21 cellular contexts compared by ENCODE assay signal in the genomic region with DNA sequence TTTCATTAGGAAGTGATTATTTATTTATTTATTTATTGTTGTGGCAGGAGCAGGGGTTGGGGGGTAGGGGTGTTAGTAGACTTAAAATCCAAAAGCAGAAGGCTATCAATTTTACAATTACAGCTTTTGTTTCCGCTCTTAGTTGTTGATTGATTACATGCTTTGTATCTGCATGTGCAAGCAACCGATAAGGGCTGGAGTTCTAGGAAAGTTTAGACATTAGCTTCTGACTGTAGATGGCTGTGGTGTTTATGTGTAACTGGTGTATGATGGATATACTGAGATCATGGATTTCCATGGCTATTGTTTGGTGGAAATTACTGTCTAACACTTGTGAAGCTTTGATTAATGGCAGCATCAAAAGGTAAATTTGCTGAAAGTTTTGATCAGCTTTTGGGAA. TPM values are rescaled to one million over a fixed set of nuclear protein-coding genes. Genes with fewer than 3 reads are reported as not detected.
"Had no signal": no experiment of that assay in that cellular context is flagged by ENCODE, and none has a peak within 500 bp of the region (broad histone marks: within the 10 kb centered on the region; RNA-seq: fewer than 3 reads in every experiment).

No MANE protein-coding gene starts in this region.

- H3K4me3 Mint-ChIP-seq: activated naive CD4-positive, alpha-beta T cell treated with anti-CD3 and anti-CD28 coated beads, Interleukin-2, amount 50 U/mL, for 24 hours; activated T-cell treated with anti-CD3 and anti-CD28 coated beads, Interleukin-2, amount 50 U/mL, for 72 hours; memory B cell had no signal

- H3K27ac Mint-ChIP-seq: activated naive CD4-positive, alpha-beta T cell treated with anti-CD3 and anti-CD28 coated beads, Interleukin-2, amount 50 U/mL, for 24 hours; activated T-cell treated with anti-CD3 and anti-CD28 coated beads, Interleukin-2, amount 50 U/mL, for 72 hours; memory B cell; naive B cell; T-cell had no signal

- H3K9me3 ChIP-seq: ascending aorta, breast epithelium, esophagus muscularis mucosa, gastroesophageal sphincter, heart right ventricle, mucosa of descending colon, sigmoid colon, spleen, thyroid gland had no signal

- H3K27ac ChIP-seq: ascending aorta, breast epithelium, esophagus muscularis mucosa, gastroesophageal sphincter, heart right ventricle, parathyroid adenoma, spleen, thyroid gland had no signal

- H3K4me3 ChIP-seq: breast epithelium, gastroesophageal sphincter, heart right ventricle, mucosa of descending colon, spleen, thyroid gland had no signal

- DNase-seq: activated CD4-positive, CD25-positive, alpha-beta regulatory T cell treated with anti-CD3 and anti-CD28 coated beads, Interleukin-2, amount 50 U/mL, for 72 hours; activated CD8-positive, alpha-beta memory T cell treated with anti-CD3 and anti-CD28 coated beads for 24 hours; activated effector memory CD4-positive, alpha-beta T cell treated with anti-CD3 and anti-CD28 coated beads, Interleukin-2, amount 50 U/mL, for 16 hours; activated T-cell treated with anti-CD3 and anti-CD28 coated beads, Interleukin-2, amount 50 U/mL, for 72 hours; cortex of kidney; effector CD4-positive, alpha-beta T cell; heart right ventricle; mucosa of descending colon; naive B cell; sigmoid colon; spleen; stimulated activated naive CD4-positive, alpha-beta T cell; T-cell; thyroid gland had no signal

- H3K36me3 Mint-ChIP-seq: activated naive CD4-positive, alpha-beta T cell treated with anti-CD3 and anti-CD28 coated beads, Interleukin-2, amount 50 U/mL, for 24 hours; naive B cell; T-cell had no signal

- H2AFZ ChIP-seq: parathyroid adenoma had no signal

- H3K9ac ChIP-seq: parathyroid adenoma had no signal

- H3K27me3 ChIP-seq: ascending aorta, breast epithelium, thyroid gland had no signal

- H3K4me1 ChIP-seq: parathyroid adenoma had no signal

- ATAC-seq: activated T-cell treated with anti-CD3 and anti-CD28 coated beads, Interleukin-2, amount 50 U/mL, for 72 hours; gastroesophageal sphincter; heart right ventricle; mucosa of descending colon; T-cell had no signal

- H3K36me3 ChIP-seq: ascending aorta, breast epithelium, esophagus muscularis mucosa, gastroesophageal sphincter, heart right ventricle, sigmoid colon, spleen, thyroid gland had no signal

- H3K79me2 ChIP-seq: parathyroid adenoma had no signal

RNA-seq across cellular contexts. Expression of gene ST6GALNAC5, which starts 2.8 kb away (rescaled TPM):
- total RNA-seq: activated T-cell treated with anti-CD3 and anti-CD28 coated beads, Interleukin-2, amount 50 U/mL, for 72 hours; T-cell had no signal
